In genomic region chr14:24096545-24097181, GRCh38 we compare ENCODE assay signal across 18 cellular contexts. TPM values are rescaled to one million over a fixed set of nuclear protein-coding genes. Genes with fewer than 3 reads are reported as not detected.
A peak's percentile ranks its signal among the peaks of the same experiment; 100 is the strongest.
DNase-seq lines count a peak whose midpoint lies in the region; ATAC-seq, FAIRE-seq and TF ChIP-seq lines count a peak whose summit lies in the region.
"Had no signal": no experiment of that assay in that cellular context is flagged by ENCODE, and none has a peak within 500 bp of the region (broad histone marks: within the 10 kb centered on the region; RNA-seq: fewer than 3 reads in every experiment).

No MANE protein-coding gene starts in this region.

- 94% methylated on average over 8 of the region's 8 CpGs for whole genome bisulfite sequencing in HepG2 (ENCODE audit: low lambda C conversion rate)
- 92% methylated on average over 8 of the region's 8 CpGs for WGBS in aorta, 2 donors

- no peaks in the 10 kb centered on the region for H3K9me3 Mint-ChIP-seq in activated naive CD4-positive, alpha-beta T cell treated with anti-CD3 and anti-CD28 coated beads, Interleukin-2, amount 50 U/mL, for 24 hours
- H3K9me3 Mint-ChIP-seq in activated CD4-positive, alpha-beta memory T cell treated with anti-CD3 and anti-CD28 coated beads for 36 hours: no peaks in the 10 kb centered on the region

- H3K4me3 ChIP-seq in HepG2 (replicated peaks in 1 of 3; ENCODE audit: insufficient read depth in 1 of 3, low read depth in 2 of 3, low read length in 3 of 3) (peak overlapping the region in 1 of 3 experiments; percentile 97; a peak in 1 of 6 replicates), aorta (ENCODE audit: low read length in 2 of 2) (no peak overlapping the region)
- H3K4me3 ChIP-seq: tibial artery had no signal

- in situ Hi-C loops in HepG2 (cut with HindIII; ENCODE audit: extremely low pct_ligation_motif_present, low pct_unique_long_range_greater_than_20kb): no loop called here

- POLR2A ChIA-PET in activated CD4-positive, alpha-beta memory T cell treated with anti-CD3 and anti-CD28 coated beads for 36 hours (lab: Charles Lee): interaction anchor here (0.8 to 3.1 kb wide), 4 partner anchors 12 to 39 kb away, joined by 3 to 41 read pairs (median 4); partner anchors contain the start of genes DCAF11, NRL and PSME1
- POLR2A ChIA-PET in HepG2 (lab: Yijun Ruan, JAX): interaction anchor here (0.6 to 14.4 kb wide), 20 partner anchors 10 to 1002 kb away, joined by 3 to 627 read pairs (median 60); partner anchors contain the start of genes ACIN1, C14orf119, CARMIL3 and CHMP4A

- H3K27me3 ChIP-seq in HepG2 (ENCODE audit: control insufficient read depth in 1 of 2, insufficient read depth in 2 of 2, low read length in 2 of 2) (peaks cover 0 to 6% of the 10 kb centered on the region in 2 experiments; a peak in 1 of 5 replicates), aorta (ENCODE audit: control insufficient read depth in 1 of 2, insufficient read depth in 2 of 2, low read length in 1 of 2) (no peaks in the 10 kb centered on the region)
- H3K27me3 ChIP-seq: brain microvascular endothelial cell, tibial artery had no signal

- H3K4me1 ChIP-seq in HepG2 (ENCODE audit: insufficient read depth, low read length): peaks cover 67% of the 10 kb centered on the region
- H3K4me1 ChIP-seq in aorta (ENCODE audit: control insufficient read depth in 1 of 2, insufficient read depth in 2 of 2, low read length in 2 of 2): no peaks in the 10 kb centered on the region

- 0 out of 2 replicates have a peak, but pooled peaks cover 4% of the 10 kb centered on the region for H4K20me1 ChIP-seq in HepG2 (ENCODE audit: insufficient read depth, low read length)

- H3K36me3 ChIP-seq in HepG2 (replicated peaks in 1 of 2; ENCODE audit: control insufficient read depth in 1 of 2, insufficient read depth in 2 of 2, low read length in 2 of 2) (peaks cover 30 to 45% of the 10 kb centered on the region in 2 experiments), aorta (ENCODE audit: control insufficient read depth in 1 of 2, insufficient read depth in 2 of 2, low read length in 1 of 2) (no peaks in the 10 kb centered on the region)
- H3K36me3 ChIP-seq: brain microvascular endothelial cell had no signal

- DNase-seq in activated naive CD4-positive, alpha-beta T cell treated with Interleukin-2 at 50 U/mL for 16 hours: no peak
- no peak for DNase-seq in activated CD4-positive, alpha-beta memory T cell treated with anti-CD3 and anti-CD28 coated beads for 36 hours
- DNase-seq in HepG2 (ENCODE audit: low spot score) (no peak), aorta (peak; percentile 38 to 39), superior temporal gyrus (ENCODE audit: extremely low spot score) (no peak), HUDEP-2 (lab: John Stamatoyannopoulos, UW; ENCODE audit: unreplicated experiment in 76 of 76) (no peak), NCI-H2107 (lab: John Stamatoyannopoulos, UW) (no peak)
- DNase-seq: brain microvascular endothelial cell; effector memory CD4-positive, alpha-beta T cell; mesenchymal stem cell; NCI-H2029 treated with DMSO at 0.1 percent for 48 hours; stimulated activated CD4-positive, alpha-beta T cell treated with anti-CD3 and anti-CD28 coated beads, Interleukin-15, amount 100 ng/mL, for 24 hours; tibial artery had no signal

- peak overlapping the region; percentile 63 for H3K4me3 Mint-ChIP-seq in activated naive CD4-positive, alpha-beta T cell treated with anti-CD3 and anti-CD28 coated beads, Interleukin-2, amount 50 U/mL, for 24 hours
- H3K4me3 Mint-ChIP-seq in activated CD4-positive, alpha-beta memory T cell treated with anti-CD3 and anti-CD28 coated beads for 36 hours: peak overlapping the region; percentile 32

- H3K27ac Mint-ChIP-seq in activated naive CD4-positive, alpha-beta T cell treated with anti-CD3 and anti-CD28 coated beads, Interleukin-2, amount 50 U/mL, for 24 hours: peak overlapping the region; percentile 76
- peak overlapping the region; percentile 42 for H3K27ac Mint-ChIP-seq in activated CD4-positive, alpha-beta memory T cell treated with anti-CD3 and anti-CD28 coated beads for 36 hours

- FAIRE-seq in HepG2 (lab: Jason Lieb, UNC): no peak
- FAIRE-seq: TTC549 had no signal

- H3K4me2 ChIP-seq in HepG2 (ENCODE audit: low read depth, low read length): peak overlapping the region; percentile 99

- no peak overlapping the region for H3K9ac ChIP-seq in HepG2 (ENCODE audit: insufficient read depth, low read depth, low read length)

- no peak for TF ChIP-seq POLR2A in HepG2 (IDR thresholded peaks at IDR 0.05; ENCODE audit: insufficient read depth in 1 of 2, low read depth in 2 of 2, low read length in 2 of 2)

- H3K9me3 ChIP-seq in HepG2 (ENCODE audit: low read length): no peaks in the 10 kb centered on the region
- H3K9me3 ChIP-seq in aorta (ENCODE audit: control insufficient read depth, low read length): no peaks in the 10 kb centered on the region
- H3K9me3 ChIP-seq: tibial artery had no signal

- no peak for TF ChIP-seq RAD21 in HepG2 (CRISPR knock-in tag; IDR thresholded peaks at IDR 0.05)

- H3K27ac ChIP-seq in HepG2 (ENCODE audit: extremely low read length, insufficient read depth, low read length): peak overlapping the region; percentile 87
- H3K27ac ChIP-seq in aorta (ENCODE audit: low read depth in 1 of 2, low read length in 2 of 2): no peak overlapping the region
- H3K27ac ChIP-seq: brain microvascular endothelial cell had no signal

- no peak overlapping the region for H2AFZ ChIP-seq in HepG2 (ENCODE audit: low read length)

- no peaks in the 10 kb centered on the region for H3K27me3 Mint-ChIP-seq in activated naive CD4-positive, alpha-beta T cell treated with anti-CD3 and anti-CD28 coated beads, Interleukin-2, amount 50 U/mL, for 24 hours
- no peaks in the 10 kb centered on the region for H3K27me3 Mint-ChIP-seq in activated CD4-positive, alpha-beta memory T cell treated with anti-CD3 and anti-CD28 coated beads for 36 hours

- no TSS peak for BruUV-seq in HepG2 (replicated peaks; lab: Mats Ljungman, UMichigan)

- ATAC-seq in HepG2 (no peak), aorta (ENCODE audit: low FRiP score) (no peak)

- peaks cover 28% of the 10 kb centered on the region for H3K79me2 ChIP-seq in HepG2 (ENCODE audit: insufficient read depth, low read length)

- no peak for TF ChIP-seq EP300 in HepG2 (IDR thresholded peaks at IDR 0.05; ENCODE audit: low read depth in 2 of 2, low read length in 2 of 2)
- TF ChIP-seq EP300 in HepG2 (CRISPR knock-in tag; IDR thresholded peaks at IDR 0.05; ENCODE audit: borderline replicate concordance): 0 out of 2 replicates have a peak, but pooled peaks have one; percentile 19

- peaks cover 30% of the 10 kb centered on the region for H3K4me1 Mint-ChIP-seq in activated naive CD4-positive, alpha-beta T cell treated with anti-CD3 and anti-CD28 coated beads, Interleukin-2, amount 50 U/mL, for 24 hours
- peaks cover 25% of the 10 kb centered on the region for H3K4me1 Mint-ChIP-seq in activated CD4-positive, alpha-beta memory T cell treated with anti-CD3 and anti-CD28 coated beads for 36 hours (ENCODE audit: low read depth)

- CTCF ChIA-PET in activated CD4-positive, alpha-beta memory T cell treated with anti-CD3 and anti-CD28 coated beads for 36 hours (lab: Charles Lee): interaction anchor here (0.9 to 12.3 kb wide), 4 partner anchors 10 to 64 kb away, joined by 3 to 458 read pairs (median 127); partner anchors contain the start of genes DCAF11 and NRL
- CTCF ChIA-PET in HepG2 (lab: Yijun Ruan, JAX; ENCODE audit: low intra/inter-chr PET ratio, low total read pairs): no interaction called here

- H3K36me3 Mint-ChIP-seq in activated naive CD4-positive, alpha-beta T cell treated with anti-CD3 and anti-CD28 coated beads, Interleukin-2, amount 50 U/mL, for 24 hours: peaks cover 11% of the 10 kb centered on the region
- H3K36me3 Mint-ChIP-seq in activated CD4-positive, alpha-beta memory T cell treated with anti-CD3 and anti-CD28 coated beads for 36 hours: peaks cover 49% of the 10 kb centered on the region

- intact Hi-C loops in activated CD4-positive, alpha-beta memory T cell treated with anti-CD3 and anti-CD28 coated beads for 36 hours (cut with micrococcal nuclease): loop anchor here (10.0 kb wide), 1 partner anchor 112 kb away; the partner anchor contains the start of gene DHRS4L2
- intact Hi-C loops in HepG2 (cut with micrococcal nuclease; ENCODE audit: unreplicated experiment) (no loop called here), aorta (cut with DNase I) (no loop called here)

- TF ChIP-seq CTCF in HepG2 (CRISPR knock-in tag; IDR thresholded peaks at IDR 0.05): no peak

RNA-seq across cellular contexts. Expression of gene PCK2, which starts 2.6 kb away (rescaled TPM):
- total RNA-seq in activated CD4-positive, alpha-beta memory T cell treated with anti-CD3 and anti-CD28 coated beads for 36 hours: 100 to 1,000 TPM; 118 to 125 TPM
- 118 and 129 TPM in 2 replicates for total RNA-seq in HepG2 (2016; rRNA removed; fragmentation: Illumina TruSeq; extraction: Trizol)
- total RNA-seq in HepG2 (2016; cell fraction: cytosol; rRNA removed; fragmentation: Illumina TruSeq; extraction: Trizol; ENCODE audit: low read depth): 29.7 and 32.7 TPM in 2 replicates
- total RNA-seq in HepG2 (2016; cell fraction: insoluble cytoplasmic fraction; rRNA removed; fragmentation: Illumina TruSeq; extraction: Trizol): 112 and 129 TPM in 2 replicates
- 38.2 and 39.1 TPM in 2 replicates for total RNA-seq in HepG2 (2016; cell fraction: membrane; rRNA removed; fragmentation: Illumina TruSeq; extraction: Trizol)
- 96.7 and 121 TPM in 2 replicates for total RNA-seq in HepG2 (2016; cell fraction: nucleus; rRNA removed; fragmentation: Illumina TruSeq; extraction: Trizol)
- polyA plus RNA-seq in HepG2 (2011; rRNA removed): 272 and 316 TPM in 2 replicates
- 238 and 309 TPM in 2 replicates for polyA plus RNA-seq in HepG2 (2011; cell fraction: cytosol; rRNA removed)
- 309 TPM in 2 replicates for polyA plus RNA-seq in HepG2 (2011; cell fraction: nucleus; rRNA removed)
- polyA plus RNA-seq in HepG2 (2012): 216 and 286 TPM in 2 replicates
- polyA plus RNA-seq in HepG2 (2016; cell fraction: cytosol; fragmentation: Illumina TruSeq; extraction: Trizol; ENCODE audit: low read depth): 19.2 and 20.8 TPM in 2 replicates
- 122 and 140 TPM in 2 replicates for polyA plus RNA-seq in HepG2 (2016; cell fraction: insoluble cytoplasmic fraction; fragmentation: Illumina TruSeq; extraction: Trizol; ENCODE audit: low read depth)
- polyA plus RNA-seq in HepG2 (2016; cell fraction: membrane; fragmentation: Illumina TruSeq; extraction: Trizol; ENCODE audit: low read depth): 27.1 and 31.0 TPM in 2 replicates
- 172 and 175 TPM in 2 replicates for polyA plus RNA-seq in HepG2 (2016; cell fraction: nucleus; fragmentation: Illumina TruSeq; extraction: Trizol; ENCODE audit: insufficient read depth, low read depth)
- polyA minus RNA-seq in HepG2 (2011; rRNA and poly(A)+ RNA removed; ENCODE audit: low replicate concordance): 87.1 and 691 TPM in 2 replicates
- 204 and 209 TPM in 2 replicates for polyA minus RNA-seq in HepG2 (2011; cell fraction: cytosol; rRNA and poly(A)+ RNA removed)
- 128 and 158 TPM in 2 replicates for polyA minus RNA-seq in HepG2 (2011; cell fraction: nucleus; rRNA and poly(A)+ RNA removed)
- total RNA-seq in aorta: 10 to 100 TPM; 19.6 to 22.5 TPM
- 10 to 100 TPM; 14.7 to 82.5 TPM for polyA plus RNA-seq in aorta

RNA-seq across cellular contexts. Expression of gene DCAF11, which starts 17.9 kb away (rescaled TPM):
- total RNA-seq in activated CD4-positive, alpha-beta memory T cell treated with anti-CD3 and anti-CD28 coated beads for 36 hours: 10 to 100 TPM; 85.6 to 91.8 TPM
- total RNA-seq in HepG2 (2016; rRNA removed; fragmentation: Illumina TruSeq; extraction: Trizol) (257 and 342 TPM in 2 replicates), aorta (10 to 100 TPM; 35.5 to 39.6 TPM)
- total RNA-seq in HepG2 (2016; cell fraction: cytosol; rRNA removed; fragmentation: Illumina TruSeq; extraction: Trizol; ENCODE audit: low read depth): 34.1 and 39.6 TPM in 2 replicates
- total RNA-seq in HepG2 (2016; cell fraction: insoluble cytoplasmic fraction; rRNA removed; fragmentation: Illumina TruSeq; extraction: Trizol): 258 and 327 TPM in 2 replicates
- 160 and 166 TPM in 2 replicates for total RNA-seq in HepG2 (2016; cell fraction: membrane; rRNA removed; fragmentation: Illumina TruSeq; extraction: Trizol)
- 174 and 191 TPM in 2 replicates for total RNA-seq in HepG2 (2016; cell fraction: nucleus; rRNA removed; fragmentation: Illumina TruSeq; extraction: Trizol)
- polyA plus RNA-seq in HepG2 (2011; rRNA removed) (150 and 176 TPM in 2 replicates), aorta (10 to 100 TPM; 37.3 to 41.8 TPM)
- 134 and 153 TPM in 2 replicates for polyA plus RNA-seq in HepG2 (2011; cell fraction: cytosol; rRNA removed)
- 221 and 233 TPM in 2 replicates for polyA plus RNA-seq in HepG2 (2011; cell fraction: nucleus; rRNA removed)
- polyA plus RNA-seq in HepG2 (2012): 123 and 142 TPM in 2 replicates
- 37.7 and 39.7 TPM in 2 replicates for polyA plus RNA-seq in HepG2 (2016; cell fraction: cytosol; fragmentation: Illumina TruSeq; extraction: Trizol; ENCODE audit: low read depth)
- polyA plus RNA-seq in HepG2 (2016; cell fraction: insoluble cytoplasmic fraction; fragmentation: Illumina TruSeq; extraction: Trizol; ENCODE audit: low read depth): 251 and 268 TPM in 2 replicates
- 114 and 116 TPM in 2 replicates for polyA plus RNA-seq in HepG2 (2016; cell fraction: membrane; fragmentation: Illumina TruSeq; extraction: Trizol; ENCODE audit: low read depth)
- 253 and 275 TPM in 2 replicates for polyA plus RNA-seq in HepG2 (2016; cell fraction: nucleus; fragmentation: Illumina TruSeq; extraction: Trizol; ENCODE audit: insufficient read depth, low read depth)
- polyA minus RNA-seq in HepG2 (2011; rRNA and poly(A)+ RNA removed; ENCODE audit: low replicate concordance): 74.6 and 273 TPM in 2 replicates
- polyA minus RNA-seq in HepG2 (2011; cell fraction: cytosol; rRNA and poly(A)+ RNA removed): 98.7 and 103 TPM in 2 replicates
- 146 and 181 TPM in 2 replicates for polyA minus RNA-seq in HepG2 (2011; cell fraction: nucleus; rRNA and poly(A)+ RNA removed)

RNA-seq across cellular contexts. Expression of gene NRL, which starts 18.1 kb away (rescaled TPM):
- 1 to 10 TPM; 1.2 to 1.9 TPM for total RNA-seq in activated CD4-positive, alpha-beta memory T cell treated with anti-CD3 and anti-CD28 coated beads for 36 hours
- total RNA-seq in HepG2 (2016; rRNA removed; fragmentation: Illumina TruSeq; extraction: Trizol): 4.7 and 5.2 TPM in 2 replicates
- 6.6 and 7.1 TPM in 2 replicates for total RNA-seq in HepG2 (2016; cell fraction: cytosol; rRNA removed; fragmentation: Illumina TruSeq; extraction: Trizol; ENCODE audit: low read depth)
- 4.7 and 5.6 TPM in 2 replicates for total RNA-seq in HepG2 (2016; cell fraction: insoluble cytoplasmic fraction; rRNA removed; fragmentation: Illumina TruSeq; extraction: Trizol)
- 9.2 and 10.6 TPM in 2 replicates for total RNA-seq in HepG2 (2016; cell fraction: membrane; rRNA removed; fragmentation: Illumina TruSeq; extraction: Trizol)
- 3.4 and 5.1 TPM in 2 replicates for total RNA-seq in HepG2 (2016; cell fraction: nucleus; rRNA removed; fragmentation: Illumina TruSeq; extraction: Trizol)
- polyA plus RNA-seq in HepG2 (2011; rRNA removed): 2.5 and 3.4 TPM in 2 replicates
- polyA plus RNA-seq in HepG2 (2011; cell fraction: cytosol; rRNA removed): 2.9 and 5.2 TPM in 2 replicates
- polyA plus RNA-seq in HepG2 (2011; cell fraction: nucleus; rRNA removed): 3.5 and 3.9 TPM in 2 replicates
- polyA plus RNA-seq in HepG2 (2012): 2.2 and 2.5 TPM in 2 replicates
- polyA plus RNA-seq in HepG2 (2016; cell fraction: cytosol; fragmentation: Illumina TruSeq; extraction: Trizol; ENCODE audit: low read depth): 3.4 and 5.1 TPM in 2 replicates
- 4.5 and 4.7 TPM in 2 replicates for polyA plus RNA-seq in HepG2 (2016; cell fraction: insoluble cytoplasmic fraction; fragmentation: Illumina TruSeq; extraction: Trizol; ENCODE audit: low read depth)
- 6.1 and 7.7 TPM in 2 replicates for polyA plus RNA-seq in HepG2 (2016; cell fraction: membrane; fragmentation: Illumina TruSeq; extraction: Trizol; ENCODE audit: low read depth)
- polyA plus RNA-seq in HepG2 (2016; cell fraction: nucleus; fragmentation: Illumina TruSeq; extraction: Trizol; ENCODE audit: insufficient read depth, low read depth): 3.5 and 4.8 TPM in 2 replicates
- 0.58 and 9.0 TPM in 2 replicates for polyA minus RNA-seq in HepG2 (2011; rRNA and poly(A)+ RNA removed; ENCODE audit: low replicate concordance)
- polyA minus RNA-seq in HepG2 (2011; cell fraction: cytosol; rRNA and poly(A)+ RNA removed): 3.0 and 3.9 TPM in 2 replicates
- polyA minus RNA-seq in HepG2 (2011; cell fraction: nucleus; rRNA and poly(A)+ RNA removed): 6.1 and 6.6 TPM in 2 replicates
- 1 to 10 TPM; 1.1 to 1.4 TPM for total RNA-seq in aorta
- polyA plus RNA-seq in aorta: 1 to 10 TPM in 1 of 2 donors, under 1 TPM in 1; 0.63 to 1.3 TPM

RNA-seq across cellular contexts. Expression of gene CPNE6, which starts 25.3 kb away (rescaled TPM):
- total RNA-seq in activated CD4-positive, alpha-beta memory T cell treated with anti-CD3 and anti-CD28 coated beads for 36 hours: not detected
- not detected in 2 replicates for total RNA-seq in HepG2 (2016; rRNA removed; fragmentation: Illumina TruSeq; extraction: Trizol)
- not detected in 2 replicates for total RNA-seq in HepG2 (2016; cell fraction: cytosol; rRNA removed; fragmentation: Illumina TruSeq; extraction: Trizol; ENCODE audit: low read depth)
- total RNA-seq in HepG2 (2016; cell fraction: insoluble cytoplasmic fraction; rRNA removed; fragmentation: Illumina TruSeq; extraction: Trizol): not detected in 2 replicates
- total RNA-seq in HepG2 (2016; cell fraction: membrane; rRNA removed; fragmentation: Illumina TruSeq; extraction: Trizol): not detected in 2 replicates
- not detected in 2 replicates for total RNA-seq in HepG2 (2016; cell fraction: nucleus; rRNA removed; fragmentation: Illumina TruSeq; extraction: Trizol)
- polyA plus RNA-seq in HepG2 (2011; rRNA removed): 0.03 TPM in 1 of 2 replicates, not detected in the other
- polyA plus RNA-seq in HepG2 (2011; cell fraction: cytosol; rRNA removed): not detected in 2 replicates
- 0.06 and 0.16 TPM in 2 replicates for polyA plus RNA-seq in HepG2 (2011; cell fraction: nucleus; rRNA removed)
- polyA plus RNA-seq in HepG2 (2012): 0.05 TPM in 1 of 2 replicates, not detected in the other
- not detected in 2 replicates for polyA plus RNA-seq in HepG2 (2016; cell fraction: cytosol; fragmentation: Illumina TruSeq; extraction: Trizol; ENCODE audit: low read depth)
- polyA plus RNA-seq in HepG2 (2016; cell fraction: insoluble cytoplasmic fraction; fragmentation: Illumina TruSeq; extraction: Trizol; ENCODE audit: low read depth): not detected in 2 replicates
- not detected in 2 replicates for polyA plus RNA-seq in HepG2 (2016; cell fraction: membrane; fragmentation: Illumina TruSeq; extraction: Trizol; ENCODE audit: low read depth)
- not detected in 2 replicates for polyA plus RNA-seq in HepG2 (2016; cell fraction: nucleus; fragmentation: Illumina TruSeq; extraction: Trizol; ENCODE audit: insufficient read depth, low read depth)
- polyA minus RNA-seq in HepG2 (2011; rRNA and poly(A)+ RNA removed; ENCODE audit: low replicate concordance): 0.16 TPM in 1 of 2 replicates, not detected in the other
- not detected in 2 replicates for polyA minus RNA-seq in HepG2 (2011; cell fraction: cytosol; rRNA and poly(A)+ RNA removed)
- not detected in 2 replicates for polyA minus RNA-seq in HepG2 (2011; cell fraction: nucleus; rRNA and poly(A)+ RNA removed)
- total RNA-seq in aorta: under 1 TPM; 0.71 to 0.99 TPM
- under 1 TPM; 0.03 to 0.25 TPM for polyA plus RNA-seq in aorta
- total RNA-seq: Daoy, fibroblast of villous mesenchyme, HT-29 had no signal

RNA-seq across cellular contexts. Expression of gene FITM1, which starts 33.8 kb away (rescaled TPM):
- under 1 TPM in 1 of 2 experiments, not detected in 1; 0.86 TPM for total RNA-seq in activated CD4-positive, alpha-beta memory T cell treated with anti-CD3 and anti-CD28 coated beads for 36 hours
- 3.1 and 5.8 TPM in 2 replicates for total RNA-seq in HepG2 (2016; rRNA removed; fragmentation: Illumina TruSeq; extraction: Trizol)
- 2.1 and 4.3 TPM in 2 replicates for total RNA-seq in HepG2 (2016; cell fraction: cytosol; rRNA removed; fragmentation: Illumina TruSeq; extraction: Trizol; ENCODE audit: low read depth)
- 4.0 and 5.2 TPM in 2 replicates for total RNA-seq in HepG2 (2016; cell fraction: insoluble cytoplasmic fraction; rRNA removed; fragmentation: Illumina TruSeq; extraction: Trizol)
- 2.2 and 3.3 TPM in 2 replicates for total RNA-seq in HepG2 (2016; cell fraction: membrane; rRNA removed; fragmentation: Illumina TruSeq; extraction: Trizol)
- 4.1 and 5.6 TPM in 2 replicates for total RNA-seq in HepG2 (2016; cell fraction: nucleus; rRNA removed; fragmentation: Illumina TruSeq; extraction: Trizol)
- polyA plus RNA-seq in HepG2 (2011; rRNA removed): 2.7 and 3.6 TPM in 2 replicates
- polyA plus RNA-seq in HepG2 (2011; cell fraction: cytosol; rRNA removed): 2.3 and 4.4 TPM in 2 replicates
- polyA plus RNA-seq in HepG2 (2011; cell fraction: nucleus; rRNA removed): 11.8 and 15.0 TPM in 2 replicates
- polyA plus RNA-seq in HepG2 (2012): 2.5 and 2.7 TPM in 2 replicates
- 3.0 and 3.4 TPM in 2 replicates for polyA plus RNA-seq in HepG2 (2016; cell fraction: cytosol; fragmentation: Illumina TruSeq; extraction: Trizol; ENCODE audit: low read depth)
- 2.7 and 3.0 TPM in 2 replicates for polyA plus RNA-seq in HepG2 (2016; cell fraction: insoluble cytoplasmic fraction; fragmentation: Illumina TruSeq; extraction: Trizol; ENCODE audit: low read depth)
- polyA plus RNA-seq in HepG2 (2016; cell fraction: membrane; fragmentation: Illumina TruSeq; extraction: Trizol; ENCODE audit: low read depth): 1.9 and 2.4 TPM in 2 replicates
- 6.4 and 7.9 TPM in 2 replicates for polyA plus RNA-seq in HepG2 (2016; cell fraction: nucleus; fragmentation: Illumina TruSeq; extraction: Trizol; ENCODE audit: insufficient read depth, low read depth)
- polyA minus RNA-seq in HepG2 (2011; rRNA and poly(A)+ RNA removed; ENCODE audit: low replicate concordance): 1.6 and 7.9 TPM in 2 replicates
- 2.1 TPM in 2 replicates for polyA minus RNA-seq in HepG2 (2011; cell fraction: cytosol; rRNA and poly(A)+ RNA removed)
- polyA minus RNA-seq in HepG2 (2011; cell fraction: nucleus; rRNA and poly(A)+ RNA removed): 3.9 and 4.2 TPM in 2 replicates
- under 1 TPM; 0.71 to 0.75 TPM for total RNA-seq in aorta
- under 1 TPM in 1 of 2 donors, not detected in 1; 0.56 TPM for polyA plus RNA-seq in aorta
- total RNA-seq: Daoy, fibroblast of villous mesenchyme had no signal

Comparison
In these comparisons a context has a peak if more than half of its experiments do, and no peak if none do; other contexts are left out.
1. DNase-seq: peak in aorta (2 of 2); none in activated naive CD4-positive, alpha-beta T cell treated with Interleukin-2 at 50 U/mL for 16 hours (single experiment), activated CD4-positive, alpha-beta memory T cell treated with anti-CD3 and anti-CD28 coated beads for 36 hours (single experiment), HepG2 (single experiment), superior temporal gyrus (single experiment), HUDEP-2 (0 of 76) and NCI-H2107 (single experiment).